In genomic region chr3:153970735-153971347, GRCh38 we compare ENCODE assay signal across 8 cellular contexts.
DNase-seq lines count a peak whose midpoint lies in the region; ATAC-seq and TF ChIP-seq lines count a peak whose summit lies in the region.

No MANE protein-coding gene starts in this region.

- no peak overlapping the region for H2AK9ac ChIP-seq in IMR-90 (replicated peaks; ENCODE audit: low read depth, low read length, poor library complexity)

- no peak overlapping the region for H2AK5ac ChIP-seq in IMR-90 (ENCODE audit: low read depth, low read length)

- H3K36me3 Mint-ChIP-seq in WTC11: no peaks in the 10 kb centered on the region
- H3K36me3 Mint-ChIP-seq in effector memory CD8-positive, alpha-beta T cell (ENCODE audit: insufficient read depth): no peaks in the 10 kb centered on the region

- H3K9me1 ChIP-seq in IMR-90 (ENCODE audit: insufficient read depth, low read length): no peaks in the 10 kb centered on the region

- TF ChIP-seq POLR2A in IMR-90 (IDR thresholded peaks at IDR 0.05; ENCODE audit: low read depth, low read length): no peak

- no peak overlapping the region for H3K4me2 ChIP-seq in IMR-90 (ENCODE audit: low read depth, low read length)

- H3K27ac Mint-ChIP-seq in WTC11: no peak overlapping the region
- no peak overlapping the region for H3K27ac Mint-ChIP-seq in effector memory CD8-positive, alpha-beta T cell

- H3K4me1 Mint-ChIP-seq in WTC11: no peaks in the 10 kb centered on the region
- H3K4me1 Mint-ChIP-seq in effector memory CD8-positive, alpha-beta T cell (ENCODE audit: low read depth in 2 of 2): no peaks in the 10 kb centered on the region

- no CpG with 5 or more reads among the region's 1 CpG for WGBS in IMR-90 (ENCODE audit: extremely low coverage in 2 of 2, insufficient read length in 1 of 2), 2 experiments

- no peak overlapping the region for H4K5ac ChIP-seq in IMR-90 (ENCODE audit: low read depth, low read length)

- H3K18ac ChIP-seq in IMR-90 (ENCODE audit: low read depth, low read length): no peak overlapping the region

- intact Hi-C loops in IMR-90 (cut with micrococcal nuclease): loop anchor here (2.0 kb wide), 1 partner anchor 944 kb away; no protein-coding TSS in a partner anchor

- no peak overlapping the region for H2BK15ac ChIP-seq in IMR-90 (ENCODE audit: low read depth, low read length)

- H3K9me3 Mint-ChIP-seq in WTC11: peaks cover 21% of the 10 kb centered on the region
- H3K9me3 Mint-ChIP-seq in effector memory CD8-positive, alpha-beta T cell: no peaks in the 10 kb centered on the region

- no peak overlapping the region for H2BK20ac ChIP-seq in IMR-90 (ENCODE audit: low read depth, low read length)

- H3K14ac ChIP-seq in IMR-90 (replicated peaks; ENCODE audit: low read depth, low read length): no peak overlapping the region

- H3K27ac ChIP-seq in IMR-90 (ENCODE audit: insufficient read depth, low read length): no peak overlapping the region

- H3K4me3 ChIP-seq in BE2C (ENCODE audit: low read depth, low read length) (no peak overlapping the region), IMR-90 (ENCODE audit: insufficient read depth, low read depth, low read length) (no peak overlapping the region)

- H3K9ac ChIP-seq in IMR-90 (ENCODE audit: low read depth, low read length): no peak overlapping the region

- H3K27me3 Mint-ChIP-seq in WTC11 (ENCODE audit: low read depth): no peaks in the 10 kb centered on the region
- peaks cover 8 to 29% of the 10 kb centered on the region in 2 donors for H3K27me3 Mint-ChIP-seq in effector memory CD8-positive, alpha-beta T cell

- TF ChIP-seq CTCF in BE2C (IDR thresholded peaks at IDR 0.05; ENCODE audit: low read depth, low read length) (peak; percentile 29; the same call in 1 of the 2 replicates), IMR-90 (conservative IDR thresholded peaks at IDR 0.05; ENCODE audit: low read depth, low read length) (peak; percentile 35), WTC11 (IDR thresholded peaks at IDR 0.05) (0 out of 2 replicates have a peak, but pooled peaks have one; percentile 15)

- no peak overlapping the region for H3K23ac ChIP-seq in IMR-90 (ENCODE audit: low read depth, low read length)

- H3K27me3 ChIP-seq in BE2C (no peaks in the 10 kb centered on the region), IMR-90 (ENCODE audit: control insufficient read depth, insufficient read depth, low read length) (no peaks in the 10 kb centered on the region)

- no peak overlapping the region for H4K8ac ChIP-seq in IMR-90 (ENCODE audit: low read depth in 2 of 2, low read length in 2 of 2)

- no peak overlapping the region for H3K56ac ChIP-seq in IMR-90 (ENCODE audit: extremely low read depth, insufficient read depth, low read length)

- CTCF ChIA-PET in IMR-90 (lab: Yijun Ruan, JAX) (interaction anchor here (0.6 to 1.3 kb wide), 5 partner anchors 9 to 945 kb away, joined by 3 to 4 read pairs (median 3); no protein-coding TSS in a partner anchor), WTC11 (lab: Charles Lee) (interaction anchor here (0.5 to 1.8 kb wide), 10 partner anchors 10 to 761 kb away, joined by 3 to 13 read pairs (median 4); no protein-coding TSS in a partner anchor)

- H3K4me1 ChIP-seq in BE2C (no peaks in the 10 kb centered on the region), IMR-90 (ENCODE audit: control insufficient read depth, insufficient read depth, low read length) (no peaks in the 10 kb centered on the region)

- no peak overlapping the region for H2AFZ ChIP-seq in IMR-90 (replicated peaks; ENCODE audit: low read length, poor library complexity)

- BruUV-seq in IMR-90 (replicated peaks; lab: Mats Ljungman, UMichigan): no TSS peak

- H3K9me3 ChIP-seq in BE2C (no peaks in the 10 kb centered on the region), IMR-90 (ENCODE audit: control insufficient read depth, insufficient read depth, low read length) (no peaks in the 10 kb centered on the region)

- POLR2A ChIA-PET in IMR-90 (lab: Charles Lee; ENCODE audit: unreplicated experiment): no interaction called here
- POLR2A ChIA-PET in WTC11 (lab: Charles Lee): no interaction called here

- no peak overlapping the region for H2BK120ac ChIP-seq in IMR-90 (ENCODE audit: low read depth, low read length)

- H4K91ac ChIP-seq in IMR-90 (ENCODE audit: insufficient read depth, low read depth, low read length): no peak overlapping the region

- H3K36me3 ChIP-seq in BE2C: no peaks in the 10 kb centered on the region
- H3K36me3 ChIP-seq in IMR-90 (ENCODE audit: control insufficient read depth, insufficient read depth, low read length): no peaks in the 10 kb centered on the region

- in situ Hi-C loops in IMR-90 (cut with MboI; ENCODE audit: low sequenced_read_pairs): no loop called here

- TF ChIP-seq RAD21 in IMR-90 (IDR thresholded peaks at IDR 0.05; ENCODE audit: low read length): peak; percentile 36

- H2BK5ac ChIP-seq in IMR-90 (ENCODE audit: low read depth, low read length, poor library complexity, severe bottlenecking): no peak overlapping the region

- H3K79me1 ChIP-seq in IMR-90 (ENCODE audit: low read depth in 1 of 2, low read length in 2 of 2): no peaks in the 10 kb centered on the region

- no peak overlapping the region for H3K4ac ChIP-seq in IMR-90 (ENCODE audit: low read depth, low read length)

- dilution Hi-C loops in IMR-90 (cut with HindIII; ENCODE audit: low sequenced_read_pairs, unreplicated experiment): no loop called here

- ATAC-seq in IMR-90 (ENCODE audit: low read depth) (0 out of 2 replicates have a peak, but pooled peaks have one; percentile 35), WTC11 (no peak; the same call in 1 of the 2 replicates), HG03045 (IDR thresholded peaks at IDR 0.05; ENCODE audit: unreplicated experiment) (no peak), GM21717 (IDR thresholded peaks at IDR 0.05; ENCODE audit: unreplicated experiment) (no peak), GM21825 (IDR thresholded peaks at IDR 0.05; ENCODE audit: unreplicated experiment) (no peak)
- ATAC-seq in effector memory CD8-positive, alpha-beta T cell (replicated peaks): no peak

- DNase-seq in BE2C: no peak
- peak; percentile 34 for DNase-seq in IMR-90
- no peak for DNase-seq in WTC11 (ENCODE audit: low spot score)
- DNase-seq in kidney glomerular epithelial cell (lab: John Stamatoyannopoulos, UW): peak; percentile 8
- no peak for DNase-seq in effector memory CD8-positive, alpha-beta T cell

- no peaks in the 10 kb centered on the region for H4K20me1 ChIP-seq in IMR-90 (ENCODE audit: insufficient read depth, low read length)

- no peak overlapping the region for H3K4me3 Mint-ChIP-seq in WTC11
- no peak overlapping the region for H3K4me3 Mint-ChIP-seq in effector memory CD8-positive, alpha-beta T cell

TF ChIP-seq in IMR-90, 13 proteins besides CTCF, POLR2A, EP300 and RAD21:
- TF ChIP-seq RCOR1 (IDR thresholded peaks at IDR 0.05; ENCODE audit: insufficient replicate concordance, low read length): no peak
- TF ChIP-seq MXI1 (IDR thresholded peaks at IDR 0.05; ENCODE audit: borderline replicate concordance, low read depth, low read length): no peak
- no peak for TF ChIP-seq RFX5 (IDR thresholded peaks at IDR 0.05; ENCODE audit: low read depth, low read length)

TF ChIP-seq in WTC11, 78 proteins besides CTCF, POLR2A, EP300 and RAD21 (continues in another document):
- TF ChIP-seq NR1H2 (CRISPR knock-in tag; IDR thresholded peaks at IDR 0.05) (no peak), EMX1 (CRISPR knock-in tag; IDR thresholded peaks at IDR 0.05) (no peak), RORB (CRISPR knock-in tag; IDR thresholded peaks at IDR 0.05) (no peak)
- TF ChIP-seq, protein P1, sequence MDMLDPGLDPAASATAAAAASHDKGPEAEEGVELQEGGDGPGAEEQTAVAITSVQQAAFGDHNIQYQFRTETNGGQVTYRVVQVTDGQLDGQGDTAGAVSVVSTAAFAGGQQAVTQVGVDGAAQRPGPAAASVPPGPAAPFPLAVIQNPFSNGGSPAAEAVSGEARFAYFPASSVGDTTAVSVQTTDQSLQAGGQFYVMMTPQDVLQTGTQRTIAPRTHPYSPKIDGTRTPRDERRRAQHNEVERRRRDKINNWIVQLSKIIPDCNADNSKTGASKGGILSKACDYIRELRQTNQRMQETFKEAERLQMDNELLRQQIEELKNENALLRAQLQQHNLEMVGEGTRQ (CRISPR knock-in tag; IDR thresholded peaks at IDR 0.05): no peak
- TF ChIP-seq, protein P2, sequence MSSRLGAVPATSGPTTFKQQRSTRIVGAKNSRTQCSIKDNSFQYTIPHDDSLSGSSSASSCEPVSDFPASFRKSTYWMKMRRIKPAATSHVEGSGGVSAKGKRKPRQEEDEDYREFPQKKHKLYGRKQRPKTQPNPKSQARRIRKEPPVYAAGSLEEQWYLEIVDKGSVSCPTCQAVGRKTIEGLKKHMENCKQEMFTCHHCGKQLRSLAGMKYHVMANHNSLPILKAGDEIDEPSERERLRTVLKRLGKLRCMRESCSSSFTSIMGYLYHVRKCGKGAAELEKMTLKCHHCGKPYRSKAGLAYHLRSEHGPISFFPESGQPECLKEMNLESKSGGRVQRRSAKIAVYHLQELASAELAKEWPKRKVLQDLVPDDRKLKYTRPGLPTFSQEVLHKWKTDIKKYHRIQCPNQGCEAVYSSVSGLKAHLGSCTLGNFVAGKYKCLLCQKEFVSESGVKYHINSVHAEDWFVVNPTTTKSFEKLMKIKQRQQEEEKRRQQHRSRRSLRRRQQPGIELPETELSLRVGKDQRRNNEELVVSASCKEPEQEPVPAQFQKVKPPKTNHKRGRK (CRISPR knock-in tag; IDR thresholded peaks at IDR 0.05; ENCODE audit: borderline replicate concordance): no peak
- TF ChIP-seq, protein P3, sequence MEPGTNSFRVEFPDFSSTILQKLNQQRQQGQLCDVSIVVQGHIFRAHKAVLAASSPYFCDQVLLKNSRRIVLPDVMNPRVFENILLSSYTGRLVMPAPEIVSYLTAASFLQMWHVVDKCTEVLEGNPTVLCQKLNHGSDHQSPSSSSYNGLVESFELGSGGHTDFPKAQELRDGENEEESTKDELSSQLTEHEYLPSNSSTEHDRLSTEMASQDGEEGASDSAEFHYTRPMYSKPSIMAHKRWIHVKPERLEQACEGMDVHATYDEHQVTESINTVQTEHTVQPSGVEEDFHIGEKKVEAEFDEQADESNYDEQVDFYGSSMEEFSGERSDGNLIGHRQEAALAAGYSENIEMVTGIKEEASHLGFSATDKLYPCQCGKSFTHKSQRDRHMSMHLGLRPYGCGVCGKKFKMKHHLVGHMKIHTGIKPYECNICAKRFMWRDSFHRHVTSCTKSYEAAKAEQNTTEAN (CRISPR knock-in tag; IDR thresholded peaks at IDR 0.05): no peak
- TF ChIP-seq, protein P4, sequence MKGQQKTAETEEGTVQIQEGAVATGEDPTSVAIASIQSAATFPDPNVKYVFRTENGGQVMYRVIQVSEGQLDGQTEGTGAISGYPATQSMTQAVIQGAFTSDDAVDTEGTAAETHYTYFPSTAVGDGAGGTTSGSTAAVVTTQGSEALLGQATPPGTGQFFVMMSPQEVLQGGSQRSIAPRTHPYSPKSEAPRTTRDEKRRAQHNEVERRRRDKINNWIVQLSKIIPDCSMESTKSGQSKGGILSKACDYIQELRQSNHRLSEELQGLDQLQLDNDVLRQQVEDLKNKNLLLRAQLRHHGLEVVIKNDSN (CRISPR knock-in tag; IDR thresholded peaks at IDR 0.05): no peak

Comparison
In these comparisons a context has a peak if more than half of its experiments do, and no peak if none do; other contexts are left out.
1. DNase-seq: peak in IMR-90 (single experiment) and kidney glomerular epithelial cell (single experiment); none in BE2C (single experiment), WTC11 (single experiment) and effector memory CD8-positive, alpha-beta T cell (0 of 3).
2. Peak in every context shown above with its lines, with median percentiles within 50 percentile points of each other: CTCF ChIP-seq.